ENCODE assay signal across 34 cellular contexts in the genomic region with DNA sequence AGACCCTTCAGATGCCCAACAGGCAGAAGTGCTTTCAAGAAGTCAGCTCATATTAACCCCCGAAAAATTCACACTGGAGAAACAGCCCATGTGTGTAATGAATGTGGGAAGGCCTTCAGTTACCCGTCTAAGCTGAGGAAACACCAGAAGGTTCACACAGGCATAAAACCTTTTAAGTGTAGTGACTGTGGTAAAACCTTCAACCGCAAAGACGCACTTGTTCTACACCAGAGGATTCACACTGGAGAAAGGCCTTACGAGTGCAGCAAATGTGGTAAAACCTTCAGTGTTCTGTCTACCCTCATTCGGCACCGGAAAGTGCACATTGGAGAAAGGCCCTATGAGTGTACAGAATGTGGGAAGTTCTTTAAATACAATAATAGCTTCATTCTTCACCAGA. TPM values are rescaled to one million over a fixed set of nuclear protein-coding genes. Genes with fewer than 3 reads are reported as not detected.
"Had no signal": no experiment of that assay in that cellular context is flagged by ENCODE, and none has a peak within 500 bp of the region (broad histone marks: within the 10 kb centered on the region; RNA-seq: fewer than 3 reads in every experiment).

No MANE protein-coding gene starts in this region.

- H3K9me3 Mint-ChIP-seq: memory B cell; natural killer cell; neural crest cell; stimulated activated naive CD8-positive, alpha-beta T cell treated with anti-CD3 and anti-CD28 coated beads, Interleukin-15, amount 100 ng/mL, for 72 hours had no signal

- H3K36me3 ChIP-seq: uterus had no signal

- H3K27me3 Mint-ChIP-seq: dendritic cell treated with granulocyte-macrophage colony-stimulating factor and Interleukin-4, amounts not matched to agents 40 ng/mL and 50 ng/mL, for 4 days; memory B cell; progenitor cell of endocrine pancreas; stimulated activated naive CD8-positive, alpha-beta T cell treated with anti-CD3 and anti-CD28 coated beads, Interleukin-15, amount 100 ng/mL, for 72 hours had no signal

- H3K9ac ChIP-seq: parathyroid adenoma had no signal

- H3K4me3 ChIP-seq: esophagus muscularis mucosa, gastroesophageal sphincter, heart left ventricle, hepatocyte, lung, smooth muscle cell, suprapubic skin, transverse colon, upper lobe of right lung, uterus had no signal

- H3K4me1 ChIP-seq: esophagus muscularis mucosa, foreskin keratinocyte, gastroesophageal sphincter, heart left ventricle, parathyroid adenoma, suprapubic skin, transverse colon, upper lobe of right lung, uterus had no signal

- H3K9me3 ChIP-seq: suprapubic skin, transverse colon, upper lobe of right lung had no signal

- H2AFZ ChIP-seq: hepatocyte, parathyroid adenoma had no signal

- H3K27me3 ChIP-seq: esophagus muscularis mucosa, foreskin keratinocyte, gastroesophageal sphincter, heart left ventricle, hepatocyte, suprapubic skin, transverse colon, upper lobe of right lung, uterus had no signal

- H3K4me2 ChIP-seq: hepatocyte, smooth muscle cell had no signal

- H3K27ac Mint-ChIP-seq: dendritic cell treated with granulocyte-macrophage colony-stimulating factor and Interleukin-4, amounts not matched to agents 40 ng/mL and 50 ng/mL, for 4 days; endodermal cell; memory B cell; natural killer cell; progenitor cell of endocrine pancreas; stimulated activated naive CD8-positive, alpha-beta T cell treated with anti-CD3 and anti-CD28 coated beads, Interleukin-15, amount 100 ng/mL, for 72 hours had no signal

- DNase-seq: effector CD8-positive, alpha-beta T cell; endodermal cell; foreskin keratinocyte; heart left ventricle; kidney; natural killer cell; stimulated activated CD4-positive, alpha-beta T cell treated with anti-CD3 and anti-CD28 coated beads, Interleukin-12 subunit alpha, Interleukin-12 subunit beta, amount 100 ng/mL, for 4 hours; stimulated activated CD4-positive, alpha-beta T cell treated with anti-CD3 and anti-CD28 coated beads, Interleukin-1b, Interleukin-23, amount 100 ng/mL, for 48 hours; stimulated activated CD4-positive, alpha-beta T cell treated with anti-CD3 and anti-CD28 coated beads, Interleukin-4, amount 100 ng/mL, for 1 hour; stimulated activated CD8-positive, alpha-beta memory T cell treated with anti-CD3 and anti-CD28 coated beads, Interleukin-4, amount 100 ng/mL, for 48 hours; stimulated activated naive CD4-positive, alpha-beta T cell; stimulated activated naive CD8-positive, alpha-beta T cell treated with anti-CD3 and anti-CD28 coated beads, Interleukin-15, amount 100 ng/mL, for 72 hours; transverse colon; upper lobe of right lung; uterus had no signal

- H3K27ac ChIP-seq: esophagus muscularis mucosa, foreskin keratinocyte, gastroesophageal sphincter, heart left ventricle, hepatocyte, parathyroid adenoma, suprapubic skin, transverse colon, upper lobe of right lung, uterus had no signal

- H3K4me1 Mint-ChIP-seq: endodermal cell; memory B cell; natural killer cell; stimulated activated naive CD8-positive, alpha-beta T cell treated with anti-CD3 and anti-CD28 coated beads, Interleukin-15, amount 100 ng/mL, for 72 hours had no signal

- ATAC-seq: foreskin keratinocyte; gastroesophageal sphincter; heart left ventricle; left lobe of liver; natural killer cell; sciatic nerve; stimulated activated naive CD8-positive, alpha-beta T cell treated with anti-CD3 and anti-CD28 coated beads, Interleukin-15, amount 100 ng/mL, for 72 hours; upper lobe of right lung had no signal

- H3K4me3 Mint-ChIP-seq: dendritic cell treated with granulocyte-macrophage colony-stimulating factor and Interleukin-4, amounts not matched to agents 40 ng/mL and 50 ng/mL, for 4 days; endodermal cell; memory B cell; natural killer cell; neural crest cell; stimulated activated naive CD8-positive, alpha-beta T cell treated with anti-CD3 and anti-CD28 coated beads, Interleukin-15, amount 100 ng/mL, for 72 hours had no signal

RNA-seq across cellular contexts. Expression of a gene that starts 21.6 kb away (rescaled TPM):
- total RNA-seq: epithelial cell of proximal tubule, esophagus muscularis mucosa, fibroblast of lung, heart left ventricle, hepatocyte, left lobe of liver, liver, osteoblast, progenitor cell of endocrine pancreas, sciatic nerve, smooth muscle cell, transverse colon, uterus had no signal
- polyA plus RNA-seq: endothelial cell of umbilical vein, fibroblast of lung, foreskin keratinocyte, heart left ventricle, hepatocyte, liver, thymus had no signal
